In genomic region chr12:124917135-124917840, GRCh38 we compare ENCODE assay signal across 1 cellular context.
TF ChIP-seq lines count a peak whose summit lies in the region.

No MANE protein-coding gene starts in this region.

TF ChIP-seq in IMR-90, 13 proteins besides CTCF, POLR2A, EP300 and RAD21 (continued from another document):
- TF ChIP-seq USF2 (IDR thresholded peaks at IDR 0.05; ENCODE audit: low read depth, low read length) (no peak), CHD1 (IDR thresholded peaks at IDR 0.05; ENCODE audit: low read depth, low read length) (peak; percentile 85; the same call in 1 of the 2 replicates), FOS (IDR thresholded peaks at IDR 0.05; ENCODE audit: low read depth, low read length) (peak; percentile 98), MAZ (IDR thresholded peaks at IDR 0.05; ENCODE audit: borderline replicate concordance, low read depth, low read length) (peak; percentile 94), CEBPB (IDR thresholded peaks at IDR 0.05; ENCODE audit: low read depth, low read length) (peak; percentile 100), NFE2L2 (IDR thresholded peaks at IDR 0.05; ENCODE audit: low read depth, low read length) (peak; percentile 84), RCOR1 (IDR thresholded peaks at IDR 0.05; ENCODE audit: insufficient replicate concordance, low read length) (no peak)
TF ChIP-seq in IMR-90: peak in this region for 9.
